Comparison of ENCODE assay signal across 24 cellular contexts in the genomic region with DNA sequence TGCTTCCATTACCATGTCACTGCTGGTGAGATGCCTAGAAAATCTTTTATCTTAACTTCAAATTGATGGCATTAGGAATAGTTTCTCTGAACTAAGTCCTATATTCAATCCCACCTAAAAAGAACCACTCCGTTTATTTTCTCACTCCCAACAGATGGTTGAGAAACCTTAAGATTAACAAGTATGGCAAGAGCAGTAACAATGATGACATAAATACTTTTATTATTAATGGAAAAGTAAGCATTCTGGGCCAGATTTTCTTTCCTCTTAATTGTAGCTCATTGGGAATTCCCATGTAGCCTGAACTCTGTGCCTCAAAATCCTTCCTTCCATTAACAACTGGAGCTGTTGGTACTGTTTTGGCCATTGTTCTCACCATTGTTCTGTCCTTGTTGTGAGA. TPM values are rescaled to one million over a fixed set of nuclear protein-coding genes. Genes with fewer than 3 reads are reported as not detected.
DNase-seq lines count a peak whose midpoint lies in the region; TF ChIP-seq lines count a peak whose summit lies in the region.
"Had no signal": no experiment of that assay in that cellular context is flagged by ENCODE, and none has a peak within 500 bp of the region (broad histone marks: within the 10 kb centered on the region; RNA-seq: fewer than 3 reads in every experiment).

No MANE protein-coding gene starts in this region.

- DNase-seq in SJCRH30, result no peak
- DNase-seq in fibroblast of pulmonary artery (ENCODE audit: low read depth), result peak; percentile 30
- no peak for DNase-seq in NCI-H69 (lab: John Stamatoyannopoulos, UW)
- DNase-seq in NCI-H187 treated with DMSO at 0.1 percent for 48 hours (lab: John Stamatoyannopoulos, UW), result no peak
- DNase-seq in AML-193 (lab: John Stamatoyannopoulos, UW), result no peak
- no peak for DNase-seq in GM19238 (ENCODE audit: insufficient read length, low spot score)
- DNase-seq: activated CD8-positive, alpha-beta T cell treated with anti-CD3 and anti-CD28 coated beads, Interleukin-2, amount 10 ng/mL, durations not matched to agents 7 days and 5 days; activated T-cell treated with anti-CD3 and anti-CD28 coated beads, Interleukin-2, amount 50 U/mL, for 4 hours; CD4-positive, CD25-positive, alpha-beta regulatory T cell; DMS53; effector CD4-positive, alpha-beta T cell; islet precursor cell; KBM-7; NCI-H2081; NCI-H774; right lobe of liver; stimulated activated CD4-positive, alpha-beta T cell treated with anti-CD3 and anti-CD28 coated beads, Interleukin-4, amount 100 ng/mL, for 1 hour; substantia nigra had no signal

- H3K4me3 ChIP-seq in SJCRH30 (no peak overlapping the region), fibroblast of pulmonary artery (replicated peaks; ENCODE audit: low read depth, low read length) (no peak overlapping the region), subcutaneous abdominal adipose tissue (ENCODE audit: low read depth in 1 of 5, low read length in 5 of 5) (no peak overlapping the region)
- H3K4me3 ChIP-seq: right lobe of liver, SJSA1 had no signal

- H3K4me1 ChIP-seq in SJCRH30 (peaks cover 20% of the 10 kb centered on the region), subcutaneous abdominal adipose tissue (ENCODE audit: control insufficient read depth in 5 of 5, insufficient read depth in 5 of 5, low read length in 5 of 5) (no peaks in the 10 kb centered on the region)

- no peak for TF ChIP-seq CTCF in fibroblast of pulmonary artery (IDR thresholded peaks at IDR 0.05; ENCODE audit: low read length, missing control alignments)
- TF ChIP-seq CTCF in nephron (IDR thresholded peaks at IDR 0.05; ENCODE audit: unreplicated experiment in 3 of 3), result no peak

- H3K36me3 Mint-ChIP-seq in nephron (ENCODE audit: low read depth), result no peaks in the 10 kb centered on the region
- H3K36me3 Mint-ChIP-seq: activated naive CD4-positive, alpha-beta T cell treated with anti-CD3 and anti-CD28 coated beads, Interleukin-2, amount 50 U/mL, for 72 hours; CD4-positive, CD25-positive, alpha-beta regulatory T cell had no signal

- no peak overlapping the region for H3K4me3 Mint-ChIP-seq in nephron
- H3K4me3 Mint-ChIP-seq: activated CD8-positive, alpha-beta T cell treated with anti-CD3 and anti-CD28 coated beads, Interleukin-2, amount 10 ng/mL, durations not matched to agents 7 days and 5 days; activated T-cell treated with anti-CD3 and anti-CD28 coated beads, Interleukin-2, amount 50 U/mL, for 4 hours; CD4-positive, CD25-positive, alpha-beta regulatory T cell; neural crest cell had no signal

- H3K9me3 Mint-ChIP-seq in nephron, result peaks cover 5% of the 10 kb centered on the region
- H3K9me3 Mint-ChIP-seq: activated T-cell treated with anti-CD3 and anti-CD28 coated beads, Interleukin-2, amount 50 U/mL, for 4 hours; neural crest cell had no signal

- H3K27ac Mint-ChIP-seq in nephron, result peak overlapping the region; percentile 50 to 85 (median 66)
- H3K27ac Mint-ChIP-seq: activated CD8-positive, alpha-beta T cell treated with anti-CD3 and anti-CD28 coated beads, Interleukin-2, amount 10 ng/mL, durations not matched to agents 7 days and 5 days; activated naive CD4-positive, alpha-beta T cell treated with anti-CD3 and anti-CD28 coated beads, Interleukin-2, amount 50 U/mL, for 72 hours; CD4-positive, CD25-positive, alpha-beta regulatory T cell had no signal

- H3K27me3 ChIP-seq in SJCRH30 (no peaks in the 10 kb centered on the region), subcutaneous abdominal adipose tissue (ENCODE audit: control insufficient read depth in 5 of 5, insufficient read depth in 4 of 5, low read length in 5 of 5) (no peaks in the 10 kb centered on the region)
- H3K27me3 ChIP-seq: right lobe of liver, SJSA1 had no signal

- peaks cover 17% of the 10 kb centered on the region for H3K4me1 Mint-ChIP-seq in nephron
- H3K4me1 Mint-ChIP-seq: CD4-positive, CD25-positive, alpha-beta regulatory T cell had no signal

- H3K36me3 ChIP-seq in SJCRH30, result no peaks in the 10 kb centered on the region
- peaks cover 0 to 3% (median 0%) of the 10 kb centered on the region in 5 donors for H3K36me3 ChIP-seq in subcutaneous abdominal adipose tissue (ENCODE audit: control insufficient read depth in 5 of 5, insufficient read depth in 5 of 5, low read length in 5 of 5)
- H3K36me3 ChIP-seq: right lobe of liver, SJSA1 had no signal

- H3K9ac ChIP-seq in subcutaneous abdominal adipose tissue (ENCODE audit: low read length in 5 of 5), result no peak overlapping the region

- no peaks in the 10 kb centered on the region for H3K9me3 ChIP-seq in SJCRH30 (replicated peaks)
- peaks cover 0 to 4% (median 0%) of the 10 kb centered on the region in 5 donors for H3K9me3 ChIP-seq in subcutaneous abdominal adipose tissue (ENCODE audit: control insufficient read depth in 5 of 5, low read length in 5 of 5)
- H3K9me3 ChIP-seq: right lobe of liver, SJSA1 had no signal

- H3K27me3 Mint-ChIP-seq in nephron (ENCODE audit: low read depth), result no peaks in the 10 kb centered on the region
- H3K27me3 Mint-ChIP-seq: CD4-positive, CD25-positive, alpha-beta regulatory T cell had no signal

- H3K27ac ChIP-seq in SJCRH30, result peak overlapping the region; percentile 7
- H3K27ac ChIP-seq in subcutaneous abdominal adipose tissue (ENCODE audit: low read depth, low read length), result peak overlapping the region; percentile 2
- H3K27ac ChIP-seq: SJSA1 had no signal

RNA-seq across cellular contexts. Expression of gene FAM13C, which starts 21.1 kb away (rescaled TPM):
- 0.91 and 1.1 TPM in 2 replicates for total RNA-seq in SJCRH30 (2014; rRNA removed; shearing (Covaris generic))
- total RNA-seq: activated CD8-positive, alpha-beta T cell treated with anti-CD3 and anti-CD28 coated beads, Interleukin-2, amount 10 ng/mL, durations not matched to agents 7 days and 5 days; activated T-cell treated with anti-CD3 and anti-CD28 coated beads, Interleukin-2, amount 50 U/mL, for 4 hours; CD4-positive, CD25-positive, alpha-beta regulatory T cell; T-helper 2 cell treated with Interferon-gamma antibody and Interleukin-4, amounts not matched to agents 100 ng/mL and 5 ng/mL, for 36 hours had no signal
